10 cellular contexts compared by ENCODE assay signal in genomic region chr19:2253106-2254051, GRCh38. TPM values are rescaled to one million over a fixed set of nuclear protein-coding genes. Genes with fewer than 3 reads are reported as not detected.
DNase-seq lines count a peak whose midpoint lies in the region; FAIRE-seq and TF ChIP-seq lines count a peak whose summit lies in the region.
"Had no signal": no experiment of that assay in that cellular context is flagged by ENCODE, and none has a peak within 500 bp of the region (broad histone marks: within the 10 kb centered on the region; RNA-seq: fewer than 3 reads in every experiment).

No MANE protein-coding gene starts in this region.

- H3K9ac ChIP-seq in ES-I3 (ENCODE audit: low read depth, low read length) (peak overlapping the region; percentile 63), astrocyte (ENCODE audit: low read length) (no peak overlapping the region), neural cell (ENCODE audit: low read length) (no peak overlapping the region)

- H3K27me3 ChIP-seq in astrocyte (ENCODE audit: insufficient read depth, low read length) (peaks cover 22% of the 10 kb centered on the region), neural cell (ENCODE audit: insufficient read depth, low read depth, low read length) (peaks cover 14% of the 10 kb centered on the region)

- no peaks in the 10 kb centered on the region for H3K9me3 Mint-ChIP-seq in astrocyte (ENCODE audit: unreplicated experiment)
- H3K9me3 Mint-ChIP-seq: activated naive CD4-positive, alpha-beta T cell treated with anti-CD3 and anti-CD28 coated beads, Interleukin-2, amount 50 U/mL, for 72 hours had no signal

- DNase-seq in NCI-H69 (lab: John Stamatoyannopoulos, UW) (peak; percentile 44), astrocyte (ENCODE audit: low read depth) (no peak), glomerular visceral epithelial cell (ENCODE audit: extremely low spot score) (no peak), foreskin fibroblast (no peak), HPDE6-E6E7 (ENCODE audit: extremely low spot score) (no peak), ACHN (no peak)

- H3K9me3 ChIP-seq in ES-I3 (ENCODE audit: control insufficient read depth, insufficient read depth, low read length), result no peaks in the 10 kb centered on the region
- no peaks in the 10 kb centered on the region for H3K9me3 ChIP-seq in astrocyte (ENCODE audit: insufficient read depth, low read depth, low read length)
- H3K9me3 ChIP-seq in neural cell (ENCODE audit: low read length), result no peaks in the 10 kb centered on the region

- FAIRE-seq in astrocyte (lab: Jason Lieb, UNC), result no peak

- no peak for TF ChIP-seq RAD21 in neural cell (conservative IDR thresholded peaks at IDR 0.05)

- H3K4me3 ChIP-seq in astrocyte (ENCODE audit: insufficient read depth, low read depth, low read length), result no peak overlapping the region
- H3K4me3 ChIP-seq in neural cell (ENCODE audit: low read length), result peak overlapping the region; percentile 55
- H3K4me3 ChIP-seq in foreskin fibroblast (ENCODE audit: low read depth in 1 of 2, low read length in 2 of 2), result no peak overlapping the region

- peak overlapping the region; percentile 66 for H3K27ac Mint-ChIP-seq in astrocyte (ENCODE audit: unreplicated experiment)

- no peaks in the 10 kb centered on the region for H3K4me1 Mint-ChIP-seq in astrocyte (ENCODE audit: low read depth, unreplicated experiment)

- no peaks in the 10 kb centered on the region for H3K4me1 ChIP-seq in ES-I3 (ENCODE audit: insufficient read depth, low read length)
- peaks cover 2% of the 10 kb centered on the region for H3K4me1 ChIP-seq in astrocyte (ENCODE audit: insufficient read depth, low read length)

- H3K79me2 ChIP-seq in astrocyte (ENCODE audit: insufficient read depth, low read length), result no peaks in the 10 kb centered on the region
- H3K79me2 ChIP-seq in neural cell (replicated peaks; ENCODE audit: insufficient read depth, low read length), result no peaks in the 10 kb centered on the region

- peak overlapping the region; percentile 68 for H3K4me3 Mint-ChIP-seq in astrocyte (ENCODE audit: unreplicated experiment)

- H3K9me2 ChIP-seq in neural cell (ENCODE audit: insufficient read depth, low read length), result no peaks in the 10 kb centered on the region

- H3F3A ChIP-seq in neural cell (ENCODE audit: insufficient read depth, low read length, poor library complexity, severe bottlenecking), result no peaks in the 10 kb centered on the region

- H4K20me1 ChIP-seq in astrocyte (ENCODE audit: insufficient read depth, low read length), result peaks cover 39% of the 10 kb centered on the region
- no peaks in the 10 kb centered on the region for H4K20me1 ChIP-seq in neural cell (ENCODE audit: insufficient read depth)

- H2AFZ ChIP-seq in astrocyte (ENCODE audit: low read depth, low read length) (no peak overlapping the region), neural cell (ENCODE audit: low read depth, low read length) (no peak overlapping the region)

- H3K4me2 ChIP-seq in astrocyte (ENCODE audit: low read length) (peak overlapping the region; percentile 11), neural cell (ENCODE audit: low read length) (no peak overlapping the region)

- H3K27ac ChIP-seq in astrocyte (ENCODE audit: low read depth, low read length) (no peak overlapping the region), neural cell (ENCODE audit: low read length) (no peak overlapping the region)

- in situ Hi-C loops in ACHN (cut with HindIII; ENCODE audit: low pct_ligation_motif_present, low pct_unique_long_range_greater_than_20kb, low sequenced_read_pairs), result no loop called here

- H3K27me3 Mint-ChIP-seq in astrocyte (ENCODE audit: low read depth, unreplicated experiment), result peaks cover 6% of the 10 kb centered on the region

- H3K36me3 ChIP-seq in ES-I3 (ENCODE audit: insufficient read depth, low read length), result no peaks in the 10 kb centered on the region
- H3K36me3 ChIP-seq in astrocyte (ENCODE audit: insufficient read depth, low read length), result no peaks in the 10 kb centered on the region
- no peaks in the 10 kb centered on the region for H3K36me3 ChIP-seq in neural cell (ENCODE audit: insufficient read depth, low read length)

- no peak for TF ChIP-seq EP300 in neural cell (conservative IDR thresholded peaks at IDR 0.05; ENCODE audit: poor library complexity, severe bottlenecking)

- no peak for TF ChIP-seq CTCF in astrocyte (IDR thresholded peaks at IDR 0.05; ENCODE audit: insufficient read depth, low read depth, low read length)
- no peak for TF ChIP-seq CTCF in neural cell (IDR thresholded peaks at IDR 0.05; ENCODE audit: poor library complexity, severe bottlenecking)
- no peak for TF ChIP-seq CTCF in foreskin fibroblast (IDR thresholded peaks at IDR 0.05; ENCODE audit: low read depth, low read length)

- peaks cover 1% of the 10 kb centered on the region for H3K36me3 Mint-ChIP-seq in astrocyte (ENCODE audit: low read depth, unreplicated experiment)
- H3K36me3 Mint-ChIP-seq: activated naive CD4-positive, alpha-beta T cell treated with anti-CD3 and anti-CD28 coated beads, Interleukin-2, amount 50 U/mL, for 72 hours had no signal

TF ChIP-seq in neural cell, 6 proteins besides CTCF, POLR2A, EP300 and RAD21:
- TF ChIP-seq REST (IDR thresholded peaks at IDR 0.05; ENCODE audit: borderline replicate concordance) (no peak), POLR2AphosphoS5 (IDR thresholded peaks at IDR 0.05) (no peak), EZH2 (IDR thresholded peaks at IDR 0.05; ENCODE audit: borderline replicate concordance, insufficient read depth, low read length, poor library complexity, severe bottlenecking) (no peak), MXI1 (conservative IDR thresholded peaks at IDR 0.05; ENCODE audit: poor library complexity, severe bottlenecking) (no peak), SMC3 (conservative IDR thresholded peaks at IDR 0.05; ENCODE audit: poor library complexity) (no peak), TAF1 (IDR thresholded peaks at IDR 0.05; ENCODE audit: low read depth) (no peak)

RNA-seq across cellular contexts. Expression of gene JSRP1, which starts 2.8 kb away (rescaled TPM):
- 0.36 and 1.3 TPM in 2 replicates for total RNA-seq in astrocyte
- 1.3 and 1.4 TPM in 2 replicates for polyA plus RNA-seq in neural cell
- polyA minus RNA-seq in neural cell, result 4.9 TPM in 1 of 2 replicates, not detected in the other
- total RNA-seq: renal cortical epithelial cell had no signal

RNA-seq across cellular contexts. Expression of gene AMH, which starts 4.3 kb away (rescaled TPM):
- total RNA-seq in astrocyte, result 3.5 and 4.6 TPM in 2 replicates
- 57.5 and 71.5 TPM in 2 replicates for polyA plus RNA-seq in neural cell
- polyA minus RNA-seq in neural cell, result 12.7 and 12.8 TPM in 2 replicates

RNA-seq across cellular contexts. Expression of gene SF3A2, which starts 16.8 kb away (rescaled TPM):
- total RNA-seq in astrocyte, result 76.6 and 83.2 TPM in 2 replicates
- polyA plus RNA-seq in neural cell, result 14.4 and 51.6 TPM in 2 replicates
- 50.2 and 51.4 TPM in 2 replicates for polyA minus RNA-seq in neural cell

RNA-seq across cellular contexts. Expression of gene PLEKHJ1, which starts 17.2 kb away (rescaled TPM):
- 69.9 and 78.3 TPM in 2 replicates for total RNA-seq in astrocyte
- 219 and 254 TPM in 2 replicates for polyA plus RNA-seq in neural cell
- polyA minus RNA-seq in neural cell, result 64.6 and 80.1 TPM in 2 replicates

RNA-seq across cellular contexts. Expression of gene PEAK3, which starts 28.6 kb away (rescaled TPM):
- 0.18 TPM in 1 of 2 replicates, not detected in the other for total RNA-seq in astrocyte
- polyA plus RNA-seq in neural cell, result not detected in 2 replicates
- not detected in 2 replicates for polyA minus RNA-seq in neural cell
- total RNA-seq: activated naive CD4-positive, alpha-beta T cell treated with anti-CD3 and anti-CD28 coated beads, Interleukin-2, amount 50 U/mL, for 72 hours had no signal
